16 cellular contexts compared by ENCODE assay signal in the genomic region with DNA sequence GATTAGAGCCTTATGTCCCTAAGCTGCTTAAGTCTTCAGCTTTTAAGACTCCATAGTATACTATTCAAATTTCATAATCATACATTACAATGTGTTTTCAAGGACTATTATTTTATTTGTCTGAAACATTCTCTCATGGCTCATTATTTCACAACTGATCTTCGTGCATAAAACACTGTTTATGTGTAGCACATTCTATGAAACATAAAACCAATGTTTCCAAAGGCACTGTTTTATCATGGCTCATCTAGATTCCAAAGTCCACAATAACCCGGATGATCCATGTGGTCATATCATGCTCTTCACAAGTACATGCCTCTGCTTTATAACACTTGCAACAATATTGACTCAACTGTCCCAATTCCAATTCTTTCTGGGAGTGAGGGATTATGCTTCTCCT.
"Had no signal": no experiment of that assay in that cellular context is flagged by ENCODE, and none has a peak within 500 bp of the region (broad histone marks: within the 10 kb centered on the region; RNA-seq: fewer than 3 reads in every experiment).

No MANE protein-coding gene starts in this region.

- H3K36me3 Mint-ChIP-seq: activated naive CD4-positive, alpha-beta T cell treated with anti-CD3 and anti-CD28 coated beads, Interleukin-2, amount 50 U/mL, for 24 hours; stimulated activated effector memory CD8-positive, alpha-beta T cell treated with anti-CD3 and anti-CD28 coated beads, Interleukin-12 subunit alpha, Interleukin-12 subunit beta, amount 100 ng/mL, for 72 hours had no signal

- DNase-seq: activated CD4-positive, CD25-positive, alpha-beta regulatory T cell; brain microvascular endothelial cell; endodermal cell; erythroblast; foreskin melanocyte; heart left ventricle; kidney; left ventricle myocardium inferior; mesendoderm; T-helper 1 cell; tibial artery had no signal

- H3K27me3 Mint-ChIP-seq: activated naive CD4-positive, alpha-beta T cell treated with anti-CD3 and anti-CD28 coated beads, Interleukin-2, amount 50 U/mL, for 24 hours had no signal

- FAIRE-seq: kidney, TTC549 had no signal

- H3K36me3 ChIP-seq: brain microvascular endothelial cell, heart left ventricle, left ventricle myocardium inferior, tibial artery had no signal

- H3K4me1 Mint-ChIP-seq: activated naive CD4-positive, alpha-beta T cell treated with anti-CD3 and anti-CD28 coated beads, Interleukin-2, amount 50 U/mL, for 24 hours; stimulated activated effector memory CD8-positive, alpha-beta T cell treated with anti-CD3 and anti-CD28 coated beads, Interleukin-12 subunit alpha, Interleukin-12 subunit beta, amount 100 ng/mL, for 72 hours had no signal

- H3K27ac Mint-ChIP-seq: activated naive CD4-positive, alpha-beta T cell treated with anti-CD3 and anti-CD28 coated beads, Interleukin-2, amount 50 U/mL, for 24 hours; endodermal cell; stimulated activated effector memory CD8-positive, alpha-beta T cell treated with anti-CD3 and anti-CD28 coated beads, Interleukin-12 subunit alpha, Interleukin-12 subunit beta, amount 100 ng/mL, for 72 hours had no signal

- H3K4me3 Mint-ChIP-seq: activated naive CD4-positive, alpha-beta T cell treated with anti-CD3 and anti-CD28 coated beads, Interleukin-2, amount 50 U/mL, for 24 hours; endodermal cell; stimulated activated effector memory CD8-positive, alpha-beta T cell treated with anti-CD3 and anti-CD28 coated beads, Interleukin-12 subunit alpha, Interleukin-12 subunit beta, amount 100 ng/mL, for 72 hours had no signal

- H3K27ac ChIP-seq: brain microvascular endothelial cell, heart left ventricle, left ventricle myocardium inferior, parathyroid adenoma had no signal

- H3K27me3 ChIP-seq: brain microvascular endothelial cell, heart left ventricle, tibial artery had no signal

- H3K4me3 ChIP-seq: heart left ventricle, left ventricle myocardium inferior, smooth muscle cell, tibial artery had no signal

- ATAC-seq: heart left ventricle; stimulated activated effector memory CD8-positive, alpha-beta T cell treated with anti-CD3 and anti-CD28 coated beads, Interleukin-12 subunit alpha, Interleukin-12 subunit beta, amount 100 ng/mL, for 72 hours had no signal

- H3K4me1 ChIP-seq: parathyroid adenoma had no signal
